ENCODE assay signal across 8 cellular contexts in the genomic region with DNA sequence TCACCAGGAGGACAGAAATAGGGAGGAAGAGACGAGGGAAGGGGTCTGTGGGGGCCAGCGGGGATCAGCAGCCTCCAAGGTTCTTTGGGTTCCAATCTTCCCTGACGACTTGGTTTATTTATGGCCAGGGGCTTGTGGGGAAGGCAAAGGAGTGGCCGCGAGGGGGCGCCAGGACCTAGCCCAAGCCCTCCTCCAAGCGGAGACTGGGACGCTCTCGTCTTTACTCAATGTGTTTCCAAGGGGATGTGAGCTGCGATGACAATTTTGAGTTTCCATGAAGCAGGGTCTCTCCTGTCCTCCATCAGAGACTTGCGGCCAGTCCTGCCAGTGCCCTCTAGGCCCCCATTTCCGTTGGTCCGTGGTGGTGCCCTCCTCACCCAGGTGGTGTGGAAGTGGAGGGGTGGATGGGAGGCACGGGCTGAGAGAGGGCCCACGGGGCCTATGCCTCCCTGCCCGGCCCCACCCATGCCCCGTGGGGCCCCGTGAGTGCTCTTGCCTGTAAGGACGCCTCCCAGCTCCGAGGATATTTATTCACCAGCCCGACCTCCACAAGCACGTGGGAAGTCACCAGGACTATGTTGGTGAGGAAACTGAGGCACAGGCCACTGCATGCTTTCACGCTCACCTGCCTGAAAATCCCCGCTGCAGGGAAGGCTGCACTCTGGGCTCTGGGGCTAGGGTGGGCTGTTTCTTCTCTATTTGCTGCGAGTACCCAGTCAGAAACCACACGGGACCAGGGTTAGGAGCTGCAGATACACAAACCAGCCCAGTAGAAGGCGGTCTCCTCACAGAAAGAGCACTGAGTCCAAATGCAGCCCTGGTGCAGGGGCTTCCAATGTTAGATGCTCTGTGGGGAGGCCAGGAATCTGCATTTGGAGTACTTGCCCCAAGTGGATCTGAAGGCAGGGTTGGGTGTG. TPM values are rescaled to one million over a fixed set of nuclear protein-coding genes. Genes with fewer than 3 reads are reported as not detected.
DNase-seq lines count a peak whose midpoint lies in the region; ATAC-seq and TF ChIP-seq lines count a peak whose summit lies in the region.

No MANE protein-coding gene starts in this region.

- H3K9me3 ChIP-seq in HCT116 (ENCODE audit: control insufficient read depth in 1 of 2, insufficient read depth in 1 of 2, low read depth in 1 of 2, low read length in 2 of 2) = no peaks in the 10 kb centered on the region

- peak; percentile 96 for TF ChIP-seq RAD21 in HCT116 (IDR thresholded peaks at IDR 0.05; ENCODE audit: low read depth)

- H3K4me1 ChIP-seq in HCT116 (ENCODE audit: control insufficient read depth in 1 of 2, insufficient read depth in 2 of 2, low read length in 2 of 2) = peaks cover 0 to 5% of the 10 kb centered on the region in 2 experiments; a peak in 1 of 4 replicates

- POLR2A ChIA-PET in HCT116 (lab: Charles Lee) = no interaction called here

- RAD21 ChIA-PET in HCT116 (lab: Charles Lee; ENCODE audit: low non-redundant PET in 1 of 2, low total read pairs in 2 of 2, uncharacterized antibody in 2 of 2, unreplicated experiment in 2 of 2) = interaction anchor here in 1 of 2 experiments (2.6 kb wide), 1 partner anchor 197 kb away, joined by 12 read pairs; no protein-coding TSS in a partner anchor

- H3K9ac ChIP-seq in HCT116 (ENCODE audit: low read length) = no peak overlapping the region

- H3K4me3 ChIP-seq in HCT116 (replicated peaks in 1 of 2; ENCODE audit: low read depth in 1 of 2, low read length in 2 of 2) = peak overlapping the region in 1 of 2 experiments; percentile 20; a peak in 2 of 4 replicates

- H3K4me2 ChIP-seq in HCT116 (ENCODE audit: low read length) = peak overlapping the region; percentile 72

- H3K36me3 ChIP-seq in HCT116 (ENCODE audit: control insufficient read depth in 1 of 2, insufficient read depth in 2 of 2, low read length in 2 of 2) = no peaks in the 10 kb centered on the region

- TF ChIP-seq CTCF in HCT116 (IDR thresholded peaks at IDR 0.05 in 2 of 3, conservative IDR thresholded peaks at IDR 0.05 in 1 of 3; ENCODE audit: borderline replicate concordance in 1 of 3, insufficient read depth in 1 of 3, low read depth in 2 of 3, low read length in 2 of 3) = peak; percentile 92 to 95 (median 94)

- TF ChIP-seq POLR2A in HCT116 (IDR thresholded peaks at IDR 0.05; ENCODE audit: borderline replicate concordance, extremely low read depth, insufficient read depth, insufficient read length) = no peak

- DNase-seq in Ammon's horn (ENCODE audit: low spot score) (peak; percentile 87), HCT116 (ENCODE audit: low read depth, low spot score) (peak; percentile 60), NCI-H526 (lab: John Stamatoyannopoulos, UW) (peak; percentile 52 to 92), dermis microvascular lymphatic vessel endothelial cell (ENCODE audit: low read depth in 2 of 2) (peak; percentile 47 to 74), medulla oblongata (ENCODE audit: extremely low spot score) (peak; percentile 82)
- DNase-seq in activated CD4-positive, alpha-beta T cell treated with anti-CD3 and anti-CD28 coated beads, Interleukin-2, amount 50 U/mL, for 24 hours (ENCODE audit: low read depth in 1 of 2, low spot score in 1 of 2) = peak; percentile 24 to 36
- DNase-seq in stimulated activated CD8-positive, alpha-beta memory T cell treated with anti-CD3 and anti-CD28 coated beads, Interleukin-15, amount 100 ng/mL, for 4 hours (ENCODE audit: low read depth in 2 of 2) = peak; percentile 14 to 25

- H3K27me3 ChIP-seq in HCT116 (ENCODE audit: insufficient read depth, low read length) = no peaks in the 10 kb centered on the region

- H3K79me2 ChIP-seq in HCT116 (ENCODE audit: insufficient read depth, low read length) = no peaks in the 10 kb centered on the region

- ATAC-seq in HCT116 (peak; percentile 97), HG03039 (IDR thresholded peaks at IDR 0.05; ENCODE audit: unreplicated experiment) (no peak)

- H3K9me2 ChIP-seq in HCT116 (ENCODE audit: insufficient read depth) = no peaks in the 10 kb centered on the region

- intact Hi-C loops in HCT116 (cut with micrococcal nuclease) = loop anchor here (1.0 to 10.0 kb wide), 6 partner anchors 197 to 469 kb away; no protein-coding TSS in a partner anchor

- BruUV-seq in HCT116 (replicated peaks; lab: Mats Ljungman, UMichigan) = no TSS peak

- no peak overlapping the region for H3K27ac ChIP-seq in HCT116 (ENCODE audit: low read depth, low read length)

- peak overlapping the region; percentile 78 for H2AFZ ChIP-seq in HCT116 (ENCODE audit: low read depth, low read length, poor library complexity, severe bottlenecking)

- no peaks in the 10 kb centered on the region for H4K20me1 ChIP-seq in HCT116 (ENCODE audit: insufficient read depth)

- CTCF ChIA-PET in HCT116 (lab: Charles Lee) = interaction anchor here (0.6 to 3.0 kb wide), 17 partner anchors 9 to 474 kb away, joined by 3 to 31 read pairs (median 4); no protein-coding TSS in a partner anchor

TF ChIP-seq in HCT116, 20 proteins besides CTCF, POLR2A, EP300 and RAD21:
- TF ChIP-seq, protein P1, sequence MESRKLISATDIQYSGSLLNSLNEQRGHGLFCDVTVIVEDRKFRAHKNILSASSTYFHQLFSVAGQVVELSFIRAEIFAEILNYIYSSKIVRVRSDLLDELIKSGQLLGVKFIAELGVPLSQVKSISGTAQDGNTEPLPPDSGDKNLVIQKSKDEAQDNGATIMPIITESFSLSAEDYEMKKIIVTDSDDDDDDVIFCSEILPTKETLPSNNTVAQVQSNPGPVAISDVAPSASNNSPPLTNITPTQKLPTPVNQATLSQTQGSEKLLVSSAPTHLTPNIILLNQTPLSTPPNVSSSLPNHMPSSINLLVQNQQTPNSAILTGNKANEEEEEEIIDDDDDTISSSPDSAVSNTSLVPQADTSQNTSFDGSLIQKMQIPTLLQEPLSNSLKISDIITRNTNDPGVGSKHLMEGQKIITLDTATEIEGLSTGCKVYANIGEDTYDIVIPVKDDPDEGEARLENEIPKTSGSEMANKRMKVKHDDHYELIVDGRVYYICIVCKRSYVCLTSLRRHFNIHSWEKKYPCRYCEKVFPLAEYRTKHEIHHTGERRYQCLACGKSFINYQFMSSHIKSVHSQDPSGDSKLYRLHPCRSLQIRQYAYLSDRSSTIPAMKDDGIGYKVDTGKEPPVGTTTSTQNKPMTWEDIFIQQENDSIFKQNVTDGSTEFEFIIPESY (IDR thresholded peaks at IDR 0.05; ENCODE audit: extremely low read depth, insufficient replicate concordance, low read length) = no peak
- TF ChIP-seq SIN3A (IDR thresholded peaks at IDR 0.05; ENCODE audit: low read depth) (no peak), JUND (IDR thresholded peaks at IDR 0.05) (no peak), ELF1 (IDR thresholded peaks at IDR 0.05; ENCODE audit: borderline replicate concordance, low read depth) (no peak), CBX3 (IDR thresholded peaks at IDR 0.05; ENCODE audit: low read depth) (no peak), YY1 (IDR thresholded peaks at IDR 0.05; ENCODE audit: extremely low read depth, insufficient replicate concordance, low read depth, low read length) (peak; percentile 34), EGR1 (IDR thresholded peaks at IDR 0.05; ENCODE audit: low read depth) (no peak), EZH2phosphoT487 (IDR thresholded peaks at IDR 0.05; ENCODE audit: borderline replicate concordance) (no peak), POLR2AphosphoS5 (IDR thresholded peaks at IDR 0.05; ENCODE audit: low read depth, low read length) (no peak)

RNA-seq across cellular contexts. Expression of gene DMRTB1, which starts 26.5 kb away (rescaled TPM):
- total RNA-seq in HCT116 (2021; ENCODE audit: unreplicated experiment) (not detected), dermis microvascular lymphatic vessel endothelial cell (not detected in 2 replicates)
- not detected in 2 replicates for polyA plus RNA-seq in HCT116 (2012)

Comparison
In these comparisons a context has a peak if more than half of its experiments do, and no peak if none do; other contexts are left out.
1. DNase-seq: peak in every context shown above with its lines; median percentile 87 in Ammon's horn; 82 in medulla oblongata; 72 in NCI-H526; 60 in dermis microvascular lymphatic vessel endothelial cell; 60 in HCT116; 30 in activated CD4-positive, alpha-beta T cell treated with anti-CD3 and anti-CD28 coated beads, Interleukin-2, amount 50 U/mL, for 24 hours; 20 in stimulated activated CD8-positive, alpha-beta memory T cell treated with anti-CD3 and anti-CD28 coated beads, Interleukin-15, amount 100 ng/mL, for 4 hours.